Comparison of ENCODE assay signal across 36 cellular contexts in genomic region chr11:76296731-76297130, GRCh38.
"Had no signal": no experiment of that assay in that cellular context is flagged by ENCODE, and none has a peak within 500 bp of the region (broad histone marks: within the 10 kb centered on the region; RNA-seq: fewer than 3 reads in every experiment).

No MANE protein-coding gene starts in this region.

- H3K27me3 Mint-ChIP-seq: activated naive CD8-positive, alpha-beta T cell; activated naive CD8-positive, alpha-beta T cell treated with anti-CD3 and anti-CD28 coated beads, Interleukin-2, amount 50 U/mL, for 24 hours had no signal

- ATAC-seq: activated CD8-positive, alpha-beta memory T cell treated with anti-CD3 and anti-CD28 coated beads, Interleukin-2, amount 10 ng/mL, durations not matched to agents 7 days and 5 days; activated naive CD8-positive, alpha-beta T cell treated with anti-CD3 and anti-CD28 coated beads, Interleukin-2, amount 50 U/mL, for 24 hours; PC-3; SK-N-SH treated with all-trans-retinoic acid at 6 μM for 48 hours; T-cell; T-helper 17 cell had no signal

- H3K36me3 ChIP-seq: MG63, Peyer's patch had no signal

- H3K9me3 Mint-ChIP-seq: activated CD4-positive, alpha-beta memory T cell treated with anti-CD3 and anti-CD28 coated beads, Interleukin-2, amount 10 ng/mL, durations not matched to agents 7 days and 5 days; activated naive CD4-positive, alpha-beta T cell treated with anti-CD3 and anti-CD28 coated beads, Interleukin-2, amount 10 ng/mL, durations not matched to agents 7 days and 5 days; activated naive CD8-positive, alpha-beta T cell treated with anti-CD3 and anti-CD28 coated beads, Interleukin-2, amount 50 U/mL, for 24 hours; brain; T-cell had no signal

- DNase-seq: activated CD4-positive, alpha-beta memory T cell treated with anti-CD3 and anti-CD28 coated beads, Interleukin-2, amount 10 ng/mL, durations not matched to agents 7 days and 5 days; activated CD4-positive, alpha-beta T cell treated with anti-CD3 and anti-CD28 coated beads for 1 hour; activated CD4-positive, alpha-beta T cell treated with anti-CD3 and anti-CD28 coated beads for 48 hours; activated CD4-positive, CD25-positive, alpha-beta regulatory T cell; activated CD8-positive, alpha-beta memory T cell treated with anti-CD3 and anti-CD28 coated beads for 24 hours; activated CD8-positive, alpha-beta memory T cell treated with anti-CD3 and anti-CD28 coated beads, Interleukin-2, amount 10 ng/mL, durations not matched to agents 7 days and 5 days; activated CD8-positive, alpha-beta memory T cell treated with anti-CD3 and anti-CD28 coated beads, Interleukin-2, amount 50 U/mL, for 48 hours; activated effector memory CD4-positive, alpha-beta T cell treated with Interleukin-2 at 50 U/mL for 16 hours; activated naive CD4-positive, alpha-beta T cell treated with anti-CD3 and anti-CD28 coated beads, Interleukin-2, amount 10 ng/mL, durations not matched to agents 7 days and 5 days; activated naive CD8-positive, alpha-beta T cell treated with anti-CD3 and anti-CD28 coated beads, Interleukin-2, amount 50 U/mL, for 24 hours; activated T-cell treated with anti-CD3 and anti-CD28 coated beads, Interleukin-2, amount 50 U/mL, for 48 hours; anterior cingulate cortex; caudate nucleus; cerebellar nuclear complex; Kasumi-1; MG63; MV-4-11; NCI-H1092; NCI-H1417; NCI-H146; NCI-H187 treated with DMSO at 0.1 percent for 48 hours; NCI-H2081 treated with DMSO at 0.1 percent for 48 hours; NCI-H226; NCI-H446 treated with DMSO at 0.1 percent for 48 hours; NCI-H524; NK-92 treated with Interleukin-12 subunit alpha and Interleukin-12 subunit beta, amount 100 ng/mL, for 24 hours; PC-3; Peyer's patch; RPMI8226; SIG-M5; T-cell; T-helper 17 cell had no signal

- H3K4me3 Mint-ChIP-seq: activated CD4-positive, alpha-beta memory T cell treated with anti-CD3 and anti-CD28 coated beads, Interleukin-2, amount 10 ng/mL, durations not matched to agents 7 days and 5 days; activated CD8-positive, alpha-beta memory T cell treated with anti-CD3 and anti-CD28 coated beads, Interleukin-2, amount 10 ng/mL, durations not matched to agents 7 days and 5 days; activated naive CD4-positive, alpha-beta T cell treated with anti-CD3 and anti-CD28 coated beads, Interleukin-2, amount 10 ng/mL, durations not matched to agents 7 days and 5 days; activated naive CD8-positive, alpha-beta T cell; activated naive CD8-positive, alpha-beta T cell treated with anti-CD3 and anti-CD28 coated beads, Interleukin-2, amount 50 U/mL, for 24 hours; brain; T-cell; T-helper 17 cell had no signal

- H3K4me3 ChIP-seq: MG63, Peyer's patch had no signal

- H3K9me3 ChIP-seq: MG63 had no signal

- H3K27ac ChIP-seq: Peyer's patch, VCaP had no signal

- H3K36me3 Mint-ChIP-seq: activated CD8-positive, alpha-beta memory T cell treated with anti-CD3 and anti-CD28 coated beads, Interleukin-2, amount 10 ng/mL, durations not matched to agents 7 days and 5 days; activated naive CD4-positive, alpha-beta T cell treated with anti-CD3 and anti-CD28 coated beads, Interleukin-2, amount 10 ng/mL, durations not matched to agents 7 days and 5 days; activated naive CD8-positive, alpha-beta T cell; brain; T-cell had no signal

- H3K27me3 ChIP-seq: MG63, Peyer's patch had no signal

- H3K27ac Mint-ChIP-seq: activated CD4-positive, alpha-beta memory T cell treated with anti-CD3 and anti-CD28 coated beads, Interleukin-2, amount 10 ng/mL, durations not matched to agents 7 days and 5 days; activated CD8-positive, alpha-beta memory T cell treated with anti-CD3 and anti-CD28 coated beads, Interleukin-2, amount 10 ng/mL, durations not matched to agents 7 days and 5 days; activated naive CD4-positive, alpha-beta T cell treated with anti-CD3 and anti-CD28 coated beads, Interleukin-2, amount 10 ng/mL, durations not matched to agents 7 days and 5 days; activated naive CD8-positive, alpha-beta T cell; activated naive CD8-positive, alpha-beta T cell treated with anti-CD3 and anti-CD28 coated beads, Interleukin-2, amount 50 U/mL, for 24 hours; brain; T-cell; T-helper 17 cell had no signal
